22 cellular contexts compared by ENCODE assay signal in genomic region chr10:124254519-124254918, GRCh38.
DNase-seq lines count a peak whose midpoint lies in the region; ATAC-seq lines count a peak whose summit lies in the region.
"Had no signal": no experiment of that assay in that cellular context is flagged by ENCODE, and none has a peak within 500 bp of the region (broad histone marks: within the 10 kb centered on the region; RNA-seq: fewer than 3 reads in every experiment).

No MANE protein-coding gene starts in this region.

- H3K9ac ChIP-seq in muscle layer of colon (ENCODE audit: low read length) (no peak overlapping the region), stomach smooth muscle (ENCODE audit: low read length in 2 of 2) (peak overlapping the region; percentile 1 to 36)
- H3K9ac ChIP-seq: BLaER1 had no signal

- H3K36me3 ChIP-seq in muscle layer of colon (ENCODE audit: insufficient read depth, low read length) (no peaks in the 10 kb centered on the region), stomach smooth muscle (ENCODE audit: control insufficient read depth in 2 of 2, insufficient read depth in 2 of 2, low read length in 2 of 2) (no peaks in the 10 kb centered on the region)
- H3K36me3 ChIP-seq: BLaER1, MG63, SJCRH30 had no signal

- H3K27ac ChIP-seq in muscle layer of colon (ENCODE audit: low read depth, low read length), result peak overlapping the region; percentile 65
- H3K27ac ChIP-seq in stomach smooth muscle (ENCODE audit: low read length), result peak overlapping the region; percentile 95
- H3K27ac ChIP-seq: BLaER1, SJCRH30 had no signal

- no peak overlapping the region for H3K4me3 ChIP-seq in muscle layer of colon (ENCODE audit: low read depth in 1 of 2, low read length in 2 of 2)
- no peak overlapping the region for H3K4me3 ChIP-seq in stomach smooth muscle (ENCODE audit: low read length in 2 of 2)
- H3K4me3 ChIP-seq: BLaER1, MG63, SJCRH30 had no signal

- DNase-seq in EH (ENCODE audit: low read depth), result peak; percentile 33
- peak; percentile 76 for DNase-seq in islet precursor cell
- no peak for DNase-seq in NCI-H187 (lab: John Stamatoyannopoulos, UW)
- no peak for DNase-seq in activated CD8-positive, alpha-beta memory T cell treated with anti-CD3 and anti-CD28 coated beads for 24 hours
- DNase-seq: CD4-positive, alpha-beta T cell; HCEC 1CT; IMR-90; KG1; MG63; NCI-H1105 treated with DMSO at 0.1 percent for 48 hours; NCI-H146; NCI-H2029; NCI-H446; NCI-H524 treated with DMSO at 0.1 percent for 48 hours; NCI-H774; PC-3; SJCRH30 had no signal

- ATAC-seq in GM21423 (IDR thresholded peaks at IDR 0.05; ENCODE audit: unreplicated experiment), result no peak
- ATAC-seq: PC-3, Right ventricle myocardium inferior had no signal

- H3K27me3 ChIP-seq in muscle layer of colon (ENCODE audit: control insufficient read depth in 1 of 2, insufficient read depth in 2 of 2, low read length in 2 of 2) (no peaks in the 10 kb centered on the region), stomach smooth muscle (ENCODE audit: control insufficient read depth in 1 of 2, insufficient read depth in 2 of 2, low read length in 2 of 2) (no peaks in the 10 kb centered on the region)
- H3K27me3 ChIP-seq: BLaER1, MG63, SJCRH30 had no signal

- peaks cover 55% of the 10 kb centered on the region for H3K4me1 ChIP-seq in muscle layer of colon (ENCODE audit: insufficient read depth, low read length)
- peaks cover 21% of the 10 kb centered on the region for H3K4me1 ChIP-seq in stomach smooth muscle (ENCODE audit: control insufficient read depth, insufficient read depth, low read length)
- H3K4me1 ChIP-seq: SJCRH30 had no signal

- no peaks in the 10 kb centered on the region for H3K9me3 ChIP-seq in muscle layer of colon (ENCODE audit: low read length)
- H3K9me3 ChIP-seq in stomach smooth muscle (ENCODE audit: control insufficient read depth in 2 of 2, low read length in 2 of 2), result peaks cover 0 to 5% of the 10 kb centered on the region in 2 donors
- H3K9me3 ChIP-seq: MG63, SJCRH30 had no signal

Comparison
In these comparisons a context has a peak if more than half of its experiments do, and no peak if none do; other contexts are left out.
1. DNase-seq: peak in EH (single experiment) and islet precursor cell (single experiment); none in NCI-H187 (0 of 2) and activated CD8-positive, alpha-beta memory T cell treated with anti-CD3 and anti-CD28 coated beads for 24 hours (single experiment).